Comparison of ENCODE assay signal across 2 cellular contexts in genomic region chr4:165464338-165464737, GRCh38.
TF ChIP-seq lines count a peak whose summit lies in the region.

No MANE protein-coding gene starts in this region.

TF ChIP-seq in HepG2, 621 proteins besides CTCF, POLR2A, EP300 and RAD21:
- no peak for TF ChIP-seq PITX1 (CRISPR knock-in tag; IDR thresholded peaks at IDR 0.05)
- no peak for TF ChIP-seq ZNF451 (CRISPR knock-in tag; IDR thresholded peaks at IDR 0.05)
- TF ChIP-seq SMYD3 (CRISPR knock-in tag; IDR thresholded peaks at IDR 0.05) = no peak
- TF ChIP-seq MEIS1 (CRISPR knock-in tag; IDR thresholded peaks at IDR 0.05; ENCODE audit: borderline replicate concordance) = no peak

TF ChIP-seq in HCT116, 20 proteins besides CTCF, POLR2A, EP300 and RAD21:
- TF ChIP-seq JUND (IDR thresholded peaks at IDR 0.05) = no peak
- TF ChIP-seq EZH2phosphoT487 (IDR thresholded peaks at IDR 0.05; ENCODE audit: borderline replicate concordance) = no peak
- TF ChIP-seq CEBPB (IDR thresholded peaks at IDR 0.05; ENCODE audit: low read depth) = no peak
- TF ChIP-seq POLR2AphosphoS5 (IDR thresholded peaks at IDR 0.05; ENCODE audit: low read depth, low read length) = no peak
- no peak for TF ChIP-seq ZNF274 (IDR thresholded peaks at IDR 0.05; ENCODE audit: low read depth, low read length)
- no peak for TF ChIP-seq MAX (IDR thresholded peaks at IDR 0.05)
- TF ChIP-seq EZH2 (IDR thresholded peaks at IDR 0.05) = no peak
- TF ChIP-seq TCF7L2 (IDR thresholded peaks at IDR 0.05; ENCODE audit: borderline replicate concordance, extremely low read depth, insufficient read depth, insufficient read length) = no peak
- TF ChIP-seq, protein P1, sequence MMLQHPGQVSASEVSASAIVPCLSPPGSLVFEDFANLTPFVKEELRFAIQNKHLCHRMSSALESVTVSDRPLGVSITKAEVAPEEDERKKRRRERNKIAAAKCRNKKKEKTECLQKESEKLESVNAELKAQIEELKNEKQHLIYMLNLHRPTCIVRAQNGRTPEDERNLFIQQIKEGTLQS (IDR thresholded peaks at IDR 0.05) = no peak
- TF ChIP-seq SIN3A (IDR thresholded peaks at IDR 0.05; ENCODE audit: low read depth) = no peak
- TF ChIP-seq CBX3 (IDR thresholded peaks at IDR 0.05; ENCODE audit: low read depth) = no peak
